24 cellular contexts compared by ENCODE assay signal in the genomic region with DNA sequence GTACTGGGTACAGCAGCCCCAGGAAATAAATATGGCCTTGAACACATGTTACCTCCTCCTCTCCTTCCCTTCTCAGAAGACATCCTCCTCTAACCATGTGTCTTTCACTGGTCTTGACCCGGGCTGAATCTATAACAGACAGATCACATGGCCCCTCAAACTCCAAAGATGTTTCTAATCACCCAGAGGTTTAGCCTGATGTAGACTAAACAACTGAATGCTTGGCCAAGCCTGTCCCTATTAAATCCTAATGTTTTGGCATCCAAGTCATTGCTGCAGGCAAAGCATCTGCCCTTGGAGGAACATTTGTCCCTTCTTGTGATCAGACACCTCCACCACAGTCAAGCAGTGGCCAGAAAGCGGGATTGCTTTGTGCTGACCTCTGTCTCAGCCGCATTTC.
DNase-seq lines count a peak whose midpoint lies in the region; FAIRE-seq and TF ChIP-seq lines count a peak whose summit lies in the region.
"Had no signal": no experiment of that assay in that cellular context is flagged by ENCODE, and none has a peak within 500 bp of the region (broad histone marks: within the 10 kb centered on the region; RNA-seq: fewer than 3 reads in every experiment).

No MANE protein-coding gene starts in this region.

- peak; percentile 20 for DNase-seq in EH (ENCODE audit: low read depth)
- peak; percentile 16 to 54 for DNase-seq in foreskin fibroblast
- DNase-seq in urothelium cell line (ENCODE audit: low spot score), result no peak
- no peak for DNase-seq in activated CD8-positive, alpha-beta memory T cell treated with anti-CD3 and anti-CD28 coated beads, Interleukin-2, amount 50 U/mL, for 48 hours
- no peak for DNase-seq in NK-92 treated with Interleukin-12 subunit alpha and Interleukin-12 subunit beta, amount 100 ng/mL, for 24 hours (lab: John Stamatoyannopoulos, UW)
- DNase-seq in NK-92 (lab: John Stamatoyannopoulos, UW; ENCODE audit: unreplicated experiment), result no peak
- DNase-seq in SHP77 treated with DMSO at 0.1 percent for 48 hours (lab: John Stamatoyannopoulos, UW), result no peak
- DNase-seq: CD4-positive, CD25-positive, alpha-beta regulatory T cell; HCEC 1CT; NCI-H1048; NCI-H1417 treated with DMSO at 0.1 percent for 48 hours; NCI-H1694 treated with DMSO at 0.1 percent for 48 hours; NCI-H2081; NCI-H2227 treated with DMSO at 0.1 percent for 48 hours; NCI-H69; OCI-M1; SK-N-SH had no signal

- TF ChIP-seq CTCF in foreskin fibroblast (IDR thresholded peaks at IDR 0.05; ENCODE audit: low read depth, low read length), result no peak

- FAIRE-seq in endometrium (lab: Jason Lieb, UNC) (peak; percentile 97), urothelium cell line (lab: Jason Lieb, UNC) (peak; percentile 62)
- FAIRE-seq: D721Med, G401.6, GM12878, H1 had no signal

- no peak overlapping the region for H3K4me3 ChIP-seq in foreskin fibroblast (ENCODE audit: low read depth in 1 of 2, low read length in 2 of 2)
- H3K4me3 ChIP-seq: BLaER1, GM12878, Peyer's patch had no signal

Comparison
In these comparisons a context has a peak if more than half of its experiments do, and no peak if none do; other contexts are left out.
1. DNase-seq: peak in EH (single experiment) and foreskin fibroblast (2 of 2); none in urothelium cell line (single experiment), activated CD8-positive, alpha-beta memory T cell treated with anti-CD3 and anti-CD28 coated beads, Interleukin-2, amount 50 U/mL, for 48 hours (single experiment), NK-92 treated with Interleukin-12 subunit alpha and Interleukin-12 subunit beta, amount 100 ng/mL, for 24 hours (single experiment), NK-92 (single experiment) and SHP77 treated with DMSO at 0.1 percent for 48 hours (single experiment).